Comparison of ENCODE assay signal across 14 cellular contexts in the genomic region with DNA sequence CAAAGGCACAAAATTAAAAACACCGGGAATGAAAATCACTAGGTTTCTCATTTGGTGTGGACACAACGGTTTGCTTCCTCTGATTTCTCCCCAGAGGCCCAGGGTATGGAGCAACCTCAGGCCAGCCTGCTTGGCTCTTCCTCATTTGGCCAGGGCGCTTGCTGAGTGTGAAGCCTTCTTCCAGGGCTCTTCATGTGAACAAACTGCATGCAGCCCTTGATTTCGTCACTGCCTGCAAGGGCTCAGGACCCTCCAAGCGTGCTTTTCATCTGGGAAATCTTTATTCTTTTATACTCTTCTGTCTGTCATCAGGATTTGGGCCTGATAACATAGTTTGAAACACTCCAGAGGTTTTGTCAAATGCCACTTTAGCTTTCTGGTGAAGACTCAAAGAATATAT.
A peak's percentile ranks its signal among the peaks of the same experiment; 100 is the strongest.
DNase-seq lines count a peak whose midpoint lies in the region; ATAC-seq, FAIRE-seq and TF ChIP-seq lines count a peak whose summit lies in the region.
"Had no signal": no experiment of that assay in that cellular context is flagged by ENCODE, and none has a peak within 500 bp of the region (broad histone marks: within the 10 kb centered on the region; RNA-seq: fewer than 3 reads in every experiment).

No MANE protein-coding gene starts in this region.

- H3K27ac Mint-ChIP-seq in nephron progenitor cell (no peak overlapping the region), mesothelial cell of epicardium (no peak overlapping the region)
- no peak overlapping the region for H3K27ac Mint-ChIP-seq in activated CD8-positive, alpha-beta T cell treated with anti-CD3 and anti-CD28 coated beads for 36 hours
- H3K27ac Mint-ChIP-seq: activated naive CD8-positive, alpha-beta T cell treated with anti-CD3 and anti-CD28 coated beads, Interleukin-2, amount 50 U/mL, for 24 hours; GM23338 had no signal

- H3K9me3 Mint-ChIP-seq in nephron progenitor cell (no peaks in the 10 kb centered on the region), mesothelial cell of epicardium (no peaks in the 10 kb centered on the region)
- no peaks in the 10 kb centered on the region for H3K9me3 Mint-ChIP-seq in activated CD8-positive, alpha-beta T cell treated with anti-CD3 and anti-CD28 coated beads for 36 hours
- H3K9me3 Mint-ChIP-seq: activated naive CD8-positive, alpha-beta T cell treated with anti-CD3 and anti-CD28 coated beads, Interleukin-2, amount 50 U/mL, for 24 hours; GM23338 had no signal

- in situ Hi-C loops in HepG2 (cut with HindIII; ENCODE audit: extremely low pct_ligation_motif_present, low pct_unique_long_range_greater_than_20kb): no loop called here

- H3K4me3 ChIP-seq in right lobe of liver (no peak overlapping the region), HepG2 (replicated peaks in 1 of 3; ENCODE audit: insufficient read depth in 1 of 3, low read depth in 2 of 3, low read length in 3 of 3) (no peak overlapping the region), foreskin fibroblast (ENCODE audit: low read depth in 1 of 2, low read length in 2 of 2) (no peak overlapping the region)
- H3K4me3 ChIP-seq: GM23338 had no signal

- no peaks in the 10 kb centered on the region for H3K4me1 ChIP-seq in right lobe of liver
- no peaks in the 10 kb centered on the region for H3K4me1 ChIP-seq in HepG2 (ENCODE audit: insufficient read depth, low read length)

- no peaks in the 10 kb centered on the region for H4K20me1 ChIP-seq in HepG2 (ENCODE audit: insufficient read depth, low read length)

- H3K36me3 Mint-ChIP-seq in nephron progenitor cell (ENCODE audit: low read depth): no peaks in the 10 kb centered on the region
- H3K36me3 Mint-ChIP-seq in mesothelial cell of epicardium: no peaks in the 10 kb centered on the region
- H3K36me3 Mint-ChIP-seq in activated CD8-positive, alpha-beta T cell treated with anti-CD3 and anti-CD28 coated beads for 36 hours (ENCODE audit: low read depth): no peaks in the 10 kb centered on the region

- no TSS peak for BruUV-seq in HepG2 (replicated peaks; lab: Mats Ljungman, UMichigan)

- no peak for FAIRE-seq in HepG2 (lab: Jason Lieb, UNC)

- TF ChIP-seq RAD21 in HepG2 (CRISPR knock-in tag; IDR thresholded peaks at IDR 0.05): no peak

- POLR2A ChIA-PET in HepG2 (lab: Yijun Ruan, JAX): no interaction called here
- POLR2A ChIA-PET in activated CD8-positive, alpha-beta T cell treated with anti-CD3 and anti-CD28 coated beads for 36 hours (lab: Charles Lee): no interaction called here

- TF ChIP-seq EP300 in HepG2 (IDR thresholded peaks at IDR 0.05; ENCODE audit: low read depth in 2 of 2, low read length in 2 of 2) (no peak), HepG2 (CRISPR knock-in tag; IDR thresholded peaks at IDR 0.05; ENCODE audit: borderline replicate concordance) (no peak)

- peak; percentile 52 to 72 (median 54) for DNase-seq in right lobe of liver
- no peak for DNase-seq in HepG2 (ENCODE audit: low spot score)
- peak; percentile 20 to 49 for DNase-seq in foreskin fibroblast
- no peak for DNase-seq in omental fat pad (ENCODE audit: low spot score)
- DNase-seq in nephron progenitor cell: no peak
- DNase-seq in mesothelial cell of epicardium (ENCODE audit: low spot score in 2 of 2, unreplicated experiment in 2 of 2): no peak
- DNase-seq in activated CD8-positive, alpha-beta T cell treated with anti-CD3 and anti-CD28 coated beads for 36 hours: no peak
- DNase-seq in NCI-H446 treated with DMSO at 0.1 percent for 48 hours (lab: John Stamatoyannopoulos, UW): no peak
- DNase-seq: 8988T; activated naive CD8-positive, alpha-beta T cell treated with anti-CD3 and anti-CD28 coated beads, Interleukin-2, amount 50 U/mL, for 24 hours; mammary epithelial cell; NCI-H1048; NCI-H510A had no signal

- peaks cover 18% of the 10 kb centered on the region for H3K4me1 Mint-ChIP-seq in nephron progenitor cell
- H3K4me1 Mint-ChIP-seq in mesothelial cell of epicardium: no peaks in the 10 kb centered on the region
- H3K4me1 Mint-ChIP-seq in activated CD8-positive, alpha-beta T cell treated with anti-CD3 and anti-CD28 coated beads for 36 hours (ENCODE audit: low read depth): no peaks in the 10 kb centered on the region
- H3K4me1 Mint-ChIP-seq: activated naive CD8-positive, alpha-beta T cell treated with anti-CD3 and anti-CD28 coated beads, Interleukin-2, amount 50 U/mL, for 24 hours; GM23338 had no signal

- H3K79me2 ChIP-seq in HepG2 (ENCODE audit: insufficient read depth, low read length): no peaks in the 10 kb centered on the region

- H3K27ac ChIP-seq in right lobe of liver (no peak overlapping the region), HepG2 (ENCODE audit: extremely low read length, insufficient read depth, low read length) (no peak overlapping the region)

- TF ChIP-seq POLR2A in right lobe of liver (IDR thresholded peaks at IDR 0.05) (no peak), HepG2 (IDR thresholded peaks at IDR 0.05; ENCODE audit: insufficient read depth in 1 of 2, low read depth in 2 of 2, low read length in 2 of 2) (no peak)

- H3K9me3 ChIP-seq in right lobe of liver: no peaks in the 10 kb centered on the region
- no peaks in the 10 kb centered on the region for H3K9me3 ChIP-seq in HepG2 (ENCODE audit: low read length)

- no peak overlapping the region for H2AFZ ChIP-seq in HepG2 (ENCODE audit: low read length)
- H2AFZ ChIP-seq: GM23338 had no signal

- WGBS in right lobe of liver (ENCODE audit: insufficient coverage, low coverage, low lambda C conversion rate, missing lambda C conversion rate): 45% methylated on average over 5 of the region's 5 CpGs
- WGBS in HepG2 (ENCODE audit: low lambda C conversion rate): 14% methylated on average over 5 of the region's 5 CpGs

- no peak overlapping the region for H3K9ac ChIP-seq in HepG2 (ENCODE audit: insufficient read depth, low read depth, low read length)

- H3K36me3 ChIP-seq in right lobe of liver (no peaks in the 10 kb centered on the region), HepG2 (replicated peaks in 1 of 2; ENCODE audit: control insufficient read depth in 1 of 2, insufficient read depth in 2 of 2, low read length in 2 of 2) (no peaks in the 10 kb centered on the region)

- CTCF ChIA-PET in HepG2 (lab: Yijun Ruan, JAX; ENCODE audit: low intra/inter-chr PET ratio, low total read pairs): no interaction called here
- CTCF ChIA-PET in activated CD8-positive, alpha-beta T cell treated with anti-CD3 and anti-CD28 coated beads for 36 hours (lab: Charles Lee): no interaction called here

- H3K4me3 Mint-ChIP-seq in nephron progenitor cell (no peak overlapping the region), mesothelial cell of epicardium (no peak overlapping the region)
- H3K4me3 Mint-ChIP-seq in activated CD8-positive, alpha-beta T cell treated with anti-CD3 and anti-CD28 coated beads for 36 hours: no peak overlapping the region
- H3K4me3 Mint-ChIP-seq: activated naive CD8-positive, alpha-beta T cell treated with anti-CD3 and anti-CD28 coated beads, Interleukin-2, amount 50 U/mL, for 24 hours; GM23338 had no signal

- H3K27me3 Mint-ChIP-seq in nephron progenitor cell (ENCODE audit: low read depth, poor library complexity) (peaks cover 21% of the 10 kb centered on the region), mesothelial cell of epicardium (ENCODE audit: low read depth) (peaks cover 9% of the 10 kb centered on the region)
- no peaks in the 10 kb centered on the region for H3K27me3 Mint-ChIP-seq in activated CD8-positive, alpha-beta T cell treated with anti-CD3 and anti-CD28 coated beads for 36 hours
- H3K27me3 Mint-ChIP-seq: activated naive CD8-positive, alpha-beta T cell treated with anti-CD3 and anti-CD28 coated beads, Interleukin-2, amount 50 U/mL, for 24 hours had no signal

- H3K27me3 ChIP-seq in right lobe of liver (no peaks in the 10 kb centered on the region), HepG2 (ENCODE audit: control insufficient read depth in 1 of 2, insufficient read depth in 2 of 2, low read length in 2 of 2) (no peaks in the 10 kb centered on the region)

- no peak overlapping the region for H3K4me2 ChIP-seq in HepG2 (ENCODE audit: low read depth, low read length)
- H3K4me2 ChIP-seq: GM23338 had no signal

- peak; percentile 64 to 84 (median 74) for ATAC-seq in right lobe of liver
- no peak for ATAC-seq in HepG2
- peak; percentile 55 for ATAC-seq in omental fat pad (ENCODE audit: low FRiP score)
- ATAC-seq in activated CD8-positive, alpha-beta T cell treated with anti-CD3 and anti-CD28 coated beads for 36 hours: no peak
- ATAC-seq: activated naive CD8-positive, alpha-beta T cell treated with anti-CD3 and anti-CD28 coated beads, Interleukin-2, amount 50 U/mL, for 24 hours; GM23338 had no signal

- intact Hi-C loops in right lobe of liver (cut with DNase I): no loop called here
- intact Hi-C loops in HepG2 (cut with micrococcal nuclease; ENCODE audit: unreplicated experiment): no loop called here
- intact Hi-C loops in activated CD8-positive, alpha-beta T cell treated with anti-CD3 and anti-CD28 coated beads for 36 hours (cut with micrococcal nuclease): no loop called here

- TF ChIP-seq CTCF in right lobe of liver (IDR thresholded peaks at IDR 0.05) (no peak), HepG2 (CRISPR knock-in tag; IDR thresholded peaks at IDR 0.05) (no peak), foreskin fibroblast (IDR thresholded peaks at IDR 0.05; ENCODE audit: low read depth, low read length) (no peak), omental fat pad (IDR thresholded peaks at IDR 0.05) (no peak), nephron progenitor cell (IDR thresholded peaks at IDR 0.05) (no peak), mesothelial cell of epicardium (IDR thresholded peaks at IDR 0.05; ENCODE audit: unreplicated experiment) (no peak)
- no peak for TF ChIP-seq CTCF in activated CD8-positive, alpha-beta T cell treated with anti-CD3 and anti-CD28 coated beads for 36 hours (IDR thresholded peaks at IDR 0.05)

TF ChIP-seq in HepG2, 621 proteins besides CTCF, POLR2A, EP300 and RAD21:
- TF ChIP-seq TOPORS (CRISPR knock-in tag; IDR thresholded peaks at IDR 0.05): no peak
- TF ChIP-seq, protein P1, sequence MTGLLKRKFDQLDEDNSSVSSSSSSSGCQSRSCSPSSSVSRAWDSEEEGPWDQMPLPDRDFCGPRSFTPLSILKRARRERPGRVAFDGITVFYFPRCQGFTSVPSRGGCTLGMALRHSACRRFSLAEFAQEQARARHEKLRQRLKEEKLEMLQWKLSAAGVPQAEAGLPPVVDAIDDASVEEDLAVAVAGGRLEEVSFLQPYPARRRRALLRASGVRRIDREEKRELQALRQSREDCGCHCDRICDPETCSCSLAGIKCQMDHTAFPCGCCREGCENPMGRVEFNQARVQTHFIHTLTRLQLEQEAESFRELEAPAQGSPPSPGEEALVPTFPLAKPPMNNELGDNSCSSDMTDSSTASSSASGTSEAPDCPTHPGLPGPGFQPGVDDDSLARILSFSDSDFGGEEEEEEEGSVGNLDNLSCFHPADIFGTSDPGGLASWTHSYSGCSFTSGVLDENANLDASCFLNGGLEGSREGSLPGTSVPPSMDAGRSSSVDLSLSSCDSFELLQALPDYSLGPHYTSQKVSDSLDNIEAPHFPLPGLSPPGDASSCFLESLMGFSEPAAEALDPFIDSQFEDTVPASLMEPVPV (CRISPR knock-in tag; IDR thresholded peaks at IDR 0.05): no peak
TF ChIP-seq in HepG2: peak in this region for 0.

Comparison
In these comparisons a context has a peak if more than half of its experiments do, and no peak if none do; other contexts are left out.
1. ATAC-seq: peak in right lobe of liver (4 of 4) and omental fat pad (single experiment); none in HepG2 (single experiment) and activated CD8-positive, alpha-beta T cell treated with anti-CD3 and anti-CD28 coated beads for 36 hours (single experiment).
2. DNase-seq: peak in right lobe of liver (3 of 3) and foreskin fibroblast (2 of 2); none in HepG2 (single experiment), omental fat pad (single experiment), nephron progenitor cell (single experiment), mesothelial cell of epicardium (0 of 2), activated CD8-positive, alpha-beta T cell treated with anti-CD3 and anti-CD28 coated beads for 36 hours (single experiment) and NCI-H446 treated with DMSO at 0.1 percent for 48 hours (single experiment).